Comparison of ENCODE assay signal across 14 cellular contexts in the genomic region with DNA sequence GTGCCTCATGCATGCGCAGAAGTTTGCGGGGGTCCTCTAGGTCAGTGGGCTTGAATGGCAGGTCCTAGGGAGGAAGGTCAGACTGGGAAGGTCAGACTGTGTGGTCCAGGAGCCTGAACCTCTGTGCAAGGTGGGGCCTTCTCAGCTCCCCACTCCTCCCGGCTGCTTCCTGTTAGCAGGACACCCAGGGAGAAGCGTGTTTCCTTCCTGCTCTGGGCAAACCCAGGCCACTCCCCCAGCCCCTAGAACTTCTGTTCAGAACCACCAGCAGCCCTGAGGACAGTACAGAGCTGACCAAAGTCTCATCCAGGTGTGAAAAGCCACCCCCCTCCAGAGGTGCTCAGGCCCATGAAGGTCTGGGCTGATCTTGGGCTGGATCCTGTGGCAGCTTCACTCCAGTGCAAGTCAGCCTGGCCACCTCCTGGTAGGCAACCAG.
"Had no signal": no experiment of that assay in that cellular context is flagged by ENCODE, and none has a peak within 500 bp of the region (broad histone marks: within the 10 kb centered on the region; RNA-seq: fewer than 3 reads in every experiment).

No MANE protein-coding gene starts in this region.

- H3K36me3 ChIP-seq: upper lobe of left lung had no signal

- DNase-seq: activated CD4-positive, alpha-beta T cell treated with anti-CD3 and anti-CD28 coated beads, Interleukin-2, amount 50 U/mL, for 48 hours; activated naive CD4-positive, alpha-beta T cell treated with anti-CD3 and anti-CD28 coated beads, Interleukin-2, amount 50 U/mL, for 16 hours; activated T-cell treated with anti-CD3 and anti-CD28 coated beads, Interleukin-2, amount 50 U/mL, for 1 hour; caudate nucleus; cortex of kidney; effector CD8-positive, alpha-beta T cell; foreskin fibroblast; glutamatergic neuron; natural killer cell; nucleus accumbens; small intestine; SW 1271; upper lobe of left lung had no signal

- H3K27me3 ChIP-seq: upper lobe of left lung had no signal

- H3K4me3 ChIP-seq: upper lobe of left lung had no signal

- H3K9me3 ChIP-seq: upper lobe of left lung had no signal

- H3K27ac ChIP-seq: VCaP had no signal
